20 cellular contexts compared by ENCODE assay signal in genomic region chr5:168480601-168481000, GRCh38. TPM values are rescaled to one million over a fixed set of nuclear protein-coding genes. Genes with fewer than 3 reads are reported as not detected.
"Had no signal": no experiment of that assay in that cellular context is flagged by ENCODE, and none has a peak within 500 bp of the region (broad histone marks: within the 10 kb centered on the region; RNA-seq: fewer than 3 reads in every experiment).

No MANE protein-coding gene starts in this region.

- H3K36me3 Mint-ChIP-seq: IgD-negative memory B cell had no signal

- H3K9me2 ChIP-seq: SK-N-SH had no signal

- DNase-seq: Kasumi-1, NCI-H1092, NCI-H1105 treated with DMSO at 0.1 percent for 48 hours, NCI-H1417 treated with DMSO at 0.1 percent for 48 hours, NCI-H1694 treated with DMSO at 0.1 percent for 48 hours, NCI-H1930, NCI-H2081, NCI-H2107, NCI-H2227 treated with DMSO at 0.1 percent for 48 hours, NCI-H524, NCI-H526 treated with DMSO at 0.1 percent for 48 hours, NCI-H748 treated with DMSO at 0.1 percent for 48 hours, SHP77, SK-N-SH had no signal

- H3K9ac ChIP-seq: KMS-11, SK-N-SH had no signal

- H3K9me3 ChIP-seq: SK-N-SH had no signal

- H3K27ac ChIP-seq: HL-60, KMS-11, RWPE1 had no signal

- H3K27me3 Mint-ChIP-seq: IgD-negative memory B cell had no signal

- H3K4me3 ChIP-seq: K562 had no signal

- ATAC-seq: K562, Panc1 had no signal

- H3K9me3 Mint-ChIP-seq: IgD-negative memory B cell had no signal

- H3K4me2 ChIP-seq: KMS-11, SK-N-SH had no signal

RNA-seq across cellular contexts. Expression of gene FBLL1, which starts 48.5 kb away (rescaled TPM):
- total RNA-seq: K562 had no signal
- polyA plus RNA-seq: IgD-negative memory B cell, K562 had no signal
